Comparison of ENCODE assay signal across 17 cellular contexts in the genomic region with DNA sequence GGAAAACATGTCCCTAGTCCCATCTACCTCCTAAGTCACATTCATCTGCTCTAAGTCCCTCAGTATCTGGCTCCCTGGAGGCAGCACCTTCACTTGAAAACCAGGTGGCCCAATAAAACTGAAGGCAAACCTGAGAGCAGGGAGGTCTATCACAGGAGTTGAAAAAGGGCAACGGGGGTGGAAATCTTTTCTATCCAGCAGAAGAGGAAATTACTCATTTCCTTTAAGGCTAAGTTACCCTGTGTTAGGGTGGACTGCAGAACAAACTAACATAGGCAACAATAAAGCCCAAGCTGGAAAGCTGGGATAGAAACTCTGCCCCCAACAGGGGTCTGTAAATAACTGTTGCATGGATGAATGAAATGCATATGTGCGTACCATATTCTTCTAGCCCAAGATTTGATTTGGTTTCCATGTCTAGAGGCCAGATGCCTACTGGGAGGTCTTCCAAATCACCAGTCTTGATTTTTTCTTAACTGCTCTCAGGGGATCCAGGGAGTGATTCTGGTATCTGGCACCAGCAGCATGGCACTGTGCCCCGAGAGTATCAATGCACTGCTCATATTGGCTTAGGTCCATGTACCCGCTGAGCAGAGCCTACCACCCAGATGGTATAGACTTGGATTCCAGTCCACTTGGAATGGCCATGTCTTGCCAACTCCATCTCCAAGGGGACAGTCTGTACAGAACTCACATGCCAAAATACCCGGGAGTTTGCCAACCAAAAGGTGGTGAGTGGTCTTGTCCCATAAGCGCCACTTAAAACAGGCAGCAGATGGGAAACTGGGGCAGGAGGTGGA.
A peak's percentile ranks its signal among the peaks of the same experiment; 100 is the strongest.
DNase-seq lines count a peak whose midpoint lies in the region; ATAC-seq, FAIRE-seq and TF ChIP-seq lines count a peak whose summit lies in the region.
"Had no signal": no experiment of that assay in that cellular context is flagged by ENCODE, and none has a peak within 500 bp of the region (broad histone marks: within the 10 kb centered on the region; RNA-seq: fewer than 3 reads in every experiment).

No MANE protein-coding gene starts in this region.

- H3K4me1 ChIP-seq in BE2C: peaks cover 23% of the 10 kb centered on the region
- H3K4me1 ChIP-seq: Caco-2 had no signal

- no peak for ATAC-seq in GM21447 (IDR thresholded peaks at IDR 0.05; ENCODE audit: unreplicated experiment)
- no peak for ATAC-seq in GM21423 (IDR thresholded peaks at IDR 0.05; ENCODE audit: unreplicated experiment)
- no peak for ATAC-seq in natural killer cell
- ATAC-seq: left cardiac atrium; naive thymus-derived CD8-positive, alpha-beta T cell had no signal

- H3K9me3 ChIP-seq in BE2C: no peaks in the 10 kb centered on the region
- H3K9me3 ChIP-seq: Caco-2, heart right ventricle, tibial nerve had no signal

- no peaks in the 10 kb centered on the region for H3K36me3 Mint-ChIP-seq in natural killer cell
- H3K36me3 Mint-ChIP-seq: naive thymus-derived CD8-positive, alpha-beta T cell had no signal

- CTCF ChIA-PET in GM10248 (lab: Yijun Ruan, JAX): interaction anchor here (0.9 kb wide), 1 partner anchor 23 kb away, joined by 3 read pairs; no protein-coding TSS in a partner anchor

- peaks cover 32 to 47% of the 10 kb centered on the region in 2 donors for H3K27me3 Mint-ChIP-seq in natural killer cell (ENCODE audit: low read depth in 2 of 2)

- H3K4me1 Mint-ChIP-seq in natural killer cell: no peaks in the 10 kb centered on the region

- no peaks in the 10 kb centered on the region for H3K9me3 Mint-ChIP-seq in natural killer cell

- intact Hi-C loops in natural killer cell (cut with micrococcal nuclease): no loop called here

- no peak for TF ChIP-seq CTCF in BE2C (IDR thresholded peaks at IDR 0.05; ENCODE audit: low read depth, low read length)
- TF ChIP-seq CTCF in GM10248 (IDR thresholded peaks at IDR 0.05; ENCODE audit: control extremely low read depth, extremely low read depth, low read depth, missing control alignments): no peak
- no peak for TF ChIP-seq CTCF in natural killer cell (IDR thresholded peaks at IDR 0.05)

- DNase-seq in BE2C: peak; percentile 32
- no peak for DNase-seq in HTR-8/SVneo (ENCODE audit: insufficient read length, low spot score)
- peak; percentile 100 for DNase-seq in NCI-H446 treated with DMSO at 0.1 percent for 48 hours (lab: John Stamatoyannopoulos, UW)
- DNase-seq in dermis blood vessel endothelial cell: peak; percentile 72
- no peak for DNase-seq in GM10248 (ENCODE audit: extremely low spot score)
- no peak for DNase-seq in natural killer cell
- DNase-seq: activated CD8-positive, alpha-beta memory T cell treated with anti-CD3 and anti-CD28 coated beads for 24 hours; activated gamma-delta T cell; brain microvascular endothelial cell; Caco-2; heart right ventricle; left cardiac atrium; naive thymus-derived CD8-positive, alpha-beta T cell; SHP77 had no signal

- H3K4me3 ChIP-seq in BE2C (ENCODE audit: low read depth, low read length): no peak overlapping the region
- H3K4me3 ChIP-seq: heart right ventricle, tibial nerve had no signal

- H3K36me3 ChIP-seq in BE2C: no peaks in the 10 kb centered on the region
- H3K36me3 ChIP-seq: brain microvascular endothelial cell, heart right ventricle, tibial nerve had no signal

- POLR2A ChIA-PET in GM10248 (lab: Yijun Ruan, JAX): no interaction called here

- H3K4me3 Mint-ChIP-seq in natural killer cell: no peak overlapping the region

- no peaks in the 10 kb centered on the region for H3K27me3 ChIP-seq in BE2C
- H3K27me3 ChIP-seq: brain microvascular endothelial cell, heart right ventricle, tibial nerve had no signal

- no peak overlapping the region for H3K27ac Mint-ChIP-seq in natural killer cell
- H3K27ac Mint-ChIP-seq: naive thymus-derived CD8-positive, alpha-beta T cell had no signal

- FAIRE-seq in HTR-8/SVneo (lab: Jason Lieb, UNC): peak; percentile 65

Comparison
In these comparisons a context has a peak if more than half of its experiments do, and no peak if none do; other contexts are left out.
1. DNase-seq: peak in BE2C (single experiment), NCI-H446 treated with DMSO at 0.1 percent for 48 hours (single experiment) and dermis blood vessel endothelial cell (single experiment); none in HTR-8/SVneo (single experiment), GM10248 (single experiment) and natural killer cell (single experiment).